30 cellular contexts compared by ENCODE assay signal in genomic region chr10:34506773-34507172, GRCh38.
DNase-seq lines count a peak whose midpoint lies in the region; ATAC-seq, FAIRE-seq and TF ChIP-seq lines count a peak whose summit lies in the region.
"Had no signal": no experiment of that assay in that cellular context is flagged by ENCODE, and none has a peak within 500 bp of the region (broad histone marks: within the 10 kb centered on the region; RNA-seq: fewer than 3 reads in every experiment).

No MANE protein-coding gene starts in this region.

- H3K4me3 Mint-ChIP-seq in CD4-positive, alpha-beta T cell = no peak overlapping the region
- H3K4me3 Mint-ChIP-seq: activated CD4-positive, alpha-beta memory T cell treated with anti-CD3 and anti-CD28 coated beads, Interleukin-2, amount 10 ng/mL, durations not matched to agents 7 days and 5 days; activated naive CD4-positive, alpha-beta T cell treated with anti-CD3 and anti-CD28 coated beads, Interleukin-2, amount 50 U/mL, for 24 hours; activated T-helper 17 cell treated with anti-CD3 and anti-CD28 coated beads, Interleukin-2, amount 50 U/mL, for 72 hours; B cell; CD8-positive, alpha-beta T cell; naive thymus-derived CD8-positive, alpha-beta T cell; stimulated activated memory B cell treated with anti-CD40 and anti-IgM and Interleukin-4, amounts not matched to agents 10 μg/mL and 1 μg/mL and 100 μg/mL, for 72 hours had no signal

- intact Hi-C loops in esophagus muscularis mucosa (cut with DNase I) = no loop called here
- intact Hi-C loops in CD4-positive, alpha-beta T cell (cut with DNase I, micrococcal nuclease) = no loop called here

- H3K27me3 Mint-ChIP-seq in CD4-positive, alpha-beta T cell = no peaks in the 10 kb centered on the region
- H3K27me3 Mint-ChIP-seq: stimulated activated memory B cell treated with anti-CD40 and anti-IgM and Interleukin-4, amounts not matched to agents 10 μg/mL and 1 μg/mL and 100 μg/mL, for 72 hours had no signal

- H3K36me3 ChIP-seq in esophagus muscularis mucosa = no peaks in the 10 kb centered on the region
- H3K36me3 ChIP-seq: brain microvascular endothelial cell, gastrocnemius medialis, lower lobe of right lung, transverse colon had no signal

- CTCF ChIA-PET in CD4-positive, alpha-beta T cell (lab: Charles Lee) = no interaction called here

- no peak for FAIRE-seq in urothelium cell line (lab: Jason Lieb, UNC)
- FAIRE-seq: endothelial cell of umbilical vein, GM12878 had no signal

- no peak for TF ChIP-seq EP300 in esophagus muscularis mucosa (IDR thresholded peaks at IDR 0.05)

- ATAC-seq in GM19035 (IDR thresholded peaks at IDR 0.05; ENCODE audit: unreplicated experiment) = no peak
- ATAC-seq in CD4-positive, alpha-beta T cell (ENCODE audit: poor library complexity) = no peak
- ATAC-seq: activated T-helper 17 cell treated with anti-CD3 and anti-CD28 coated beads, Interleukin-2, amount 50 U/mL, for 72 hours; CD8-positive, alpha-beta T cell; gastrocnemius medialis; GM12878; naive thymus-derived CD8-positive, alpha-beta T cell; stimulated activated memory B cell treated with anti-CD40 and anti-IgM and Interleukin-4, amounts not matched to agents 10 μg/mL and 1 μg/mL and 100 μg/mL, for 72 hours had no signal

- H3K27ac ChIP-seq in esophagus muscularis mucosa (replicated peaks in 1 of 4) = no peak overlapping the region
- no peak overlapping the region for H3K27ac ChIP-seq in CD4-positive, alpha-beta T cell (ENCODE audit: low read depth, low read length)
- H3K27ac ChIP-seq: brain microvascular endothelial cell, dorsolateral prefrontal cortex, gastrocnemius medialis, hepatocyte, KMS-11, lower lobe of right lung, PC-9, transverse colon had no signal

- no peaks in the 10 kb centered on the region for H3K4me1 Mint-ChIP-seq in CD4-positive, alpha-beta T cell (ENCODE audit: low read depth)
- H3K4me1 Mint-ChIP-seq: activated CD4-positive, alpha-beta memory T cell treated with anti-CD3 and anti-CD28 coated beads, Interleukin-2, amount 10 ng/mL, durations not matched to agents 7 days and 5 days; activated naive CD4-positive, alpha-beta T cell treated with anti-CD3 and anti-CD28 coated beads, Interleukin-2, amount 50 U/mL, for 24 hours; activated T-helper 17 cell treated with anti-CD3 and anti-CD28 coated beads, Interleukin-2, amount 50 U/mL, for 72 hours; B cell; naive thymus-derived CD8-positive, alpha-beta T cell; stimulated activated memory B cell treated with anti-CD40 and anti-IgM and Interleukin-4, amounts not matched to agents 10 μg/mL and 1 μg/mL and 100 μg/mL, for 72 hours had no signal

- WGBS in esophagus muscularis mucosa = 98% methylated on average over 4 of the region's 4 CpGs

- H3K27ac Mint-ChIP-seq in CD4-positive, alpha-beta T cell = no peak overlapping the region
- H3K27ac Mint-ChIP-seq: activated CD4-positive, alpha-beta memory T cell treated with anti-CD3 and anti-CD28 coated beads, Interleukin-2, amount 10 ng/mL, durations not matched to agents 7 days and 5 days; activated naive CD4-positive, alpha-beta T cell treated with anti-CD3 and anti-CD28 coated beads, Interleukin-2, amount 50 U/mL, for 24 hours; activated T-helper 17 cell treated with anti-CD3 and anti-CD28 coated beads, Interleukin-2, amount 50 U/mL, for 72 hours; B cell; CD8-positive, alpha-beta T cell; naive thymus-derived CD8-positive, alpha-beta T cell; stimulated activated memory B cell treated with anti-CD40 and anti-IgM and Interleukin-4, amounts not matched to agents 10 μg/mL and 1 μg/mL and 100 μg/mL, for 72 hours had no signal

- H3K4me3 ChIP-seq in esophagus muscularis mucosa = no peak overlapping the region
- H3K4me3 ChIP-seq: dorsolateral prefrontal cortex, gastrocnemius medialis, GM12878, hepatocyte, lower lobe of right lung, PC-9, transverse colon had no signal

- H3K27me3 ChIP-seq in esophagus muscularis mucosa = no peaks in the 10 kb centered on the region
- H3K27me3 ChIP-seq in CD4-positive, alpha-beta T cell (ENCODE audit: control insufficient read depth, insufficient read depth, low read length) = no peaks in the 10 kb centered on the region
- H3K27me3 ChIP-seq: brain microvascular endothelial cell, gastrocnemius medialis, hepatocyte, transverse colon had no signal

- no peaks in the 10 kb centered on the region for H3K9me3 Mint-ChIP-seq in CD4-positive, alpha-beta T cell
- H3K9me3 Mint-ChIP-seq: activated CD4-positive, alpha-beta memory T cell treated with anti-CD3 and anti-CD28 coated beads, Interleukin-2, amount 10 ng/mL, durations not matched to agents 7 days and 5 days; activated naive CD4-positive, alpha-beta T cell treated with anti-CD3 and anti-CD28 coated beads, Interleukin-2, amount 50 U/mL, for 24 hours; activated T-helper 17 cell treated with anti-CD3 and anti-CD28 coated beads, Interleukin-2, amount 50 U/mL, for 72 hours; CD8-positive, alpha-beta T cell; naive thymus-derived CD8-positive, alpha-beta T cell; stimulated activated memory B cell treated with anti-CD40 and anti-IgM and Interleukin-4, amounts not matched to agents 10 μg/mL and 1 μg/mL and 100 μg/mL, for 72 hours had no signal

- POLR2A ChIA-PET in CD4-positive, alpha-beta T cell (lab: Charles Lee) = no interaction called here

- DNase-seq in Ammon's horn (ENCODE audit: low spot score) = peak; percentile 51
- peak in 2 of 3 experiments; percentile 58 to 88 for DNase-seq in NCI-H1417 (lab: John Stamatoyannopoulos, UW)
- peak; percentile 85 for DNase-seq in NCI-H69 (lab: John Stamatoyannopoulos, UW)
- DNase-seq in esophagus muscularis mucosa (ENCODE audit: extremely low spot score) = peak; percentile 29
- no peak for DNase-seq in stimulated activated CD4-positive, alpha-beta T cell treated with anti-CD3 and anti-CD28 coated beads, Interleukin-4, amount 100 ng/mL, for 4 hours
- no peak for DNase-seq in urothelium cell line (ENCODE audit: low spot score)
- DNase-seq in CD4-positive, alpha-beta T cell = no peak
- DNase-seq: activated CD4-positive, alpha-beta memory T cell treated with anti-CD3 and anti-CD28 coated beads, Interleukin-2, amount 10 ng/mL, durations not matched to agents 7 days and 5 days; amniotic stem cell; brain microvascular endothelial cell; CD8-positive, alpha-beta T cell; cerebellar nuclear complex; dorsolateral prefrontal cortex; gastrocnemius medialis; H7; lower lobe of right lung; naive thymus-derived CD8-positive, alpha-beta T cell; NCI-H510A; occipital lobe; PC-9; transverse colon had no signal

- H3K9me3 ChIP-seq in esophagus muscularis mucosa = no peaks in the 10 kb centered on the region
- H3K9me3 ChIP-seq in CD4-positive, alpha-beta T cell (ENCODE audit: control insufficient read depth, low read length) = no peaks in the 10 kb centered on the region
- H3K9me3 ChIP-seq: gastrocnemius medialis, lower lobe of right lung, transverse colon had no signal

- peaks cover 0 to 18% (median 8%) of the 10 kb centered on the region in 4 donors for H3K4me1 ChIP-seq in esophagus muscularis mucosa
- H3K4me1 ChIP-seq: lower lobe of right lung, transverse colon had no signal

- no peaks in the 10 kb centered on the region for H3K36me3 Mint-ChIP-seq in CD4-positive, alpha-beta T cell (ENCODE audit: low read depth)
- H3K36me3 Mint-ChIP-seq: activated naive CD4-positive, alpha-beta T cell treated with anti-CD3 and anti-CD28 coated beads, Interleukin-2, amount 50 U/mL, for 24 hours; CD8-positive, alpha-beta T cell; naive thymus-derived CD8-positive, alpha-beta T cell; stimulated activated memory B cell treated with anti-CD40 and anti-IgM and Interleukin-4, amounts not matched to agents 10 μg/mL and 1 μg/mL and 100 μg/mL, for 72 hours had no signal

- no peak for TF ChIP-seq POLR2A in esophagus muscularis mucosa (IDR thresholded peaks at IDR 0.05; ENCODE audit: low read depth)

- no peak for TF ChIP-seq CTCF in esophagus muscularis mucosa (IDR thresholded peaks at IDR 0.05)
- TF ChIP-seq CTCF in CD4-positive, alpha-beta T cell (IDR thresholded peaks at IDR 0.05) = no peak

Comparison
In these comparisons a context has a peak if more than half of its experiments do, and no peak if none do; other contexts are left out.
1. DNase-seq: peak in Ammon's horn (single experiment), NCI-H1417 (2 of 3), NCI-H69 (single experiment) and esophagus muscularis mucosa (single experiment); none in stimulated activated CD4-positive, alpha-beta T cell treated with anti-CD3 and anti-CD28 coated beads, Interleukin-4, amount 100 ng/mL, for 4 hours (0 of 2), urothelium cell line (single experiment) and CD4-positive, alpha-beta T cell (0 of 10).